12 cellular contexts compared by ENCODE assay signal in genomic region chr13:109904218-109904617, GRCh38.
DNase-seq lines count a peak whose midpoint lies in the region; ATAC-seq and TF ChIP-seq lines count a peak whose summit lies in the region.
"Had no signal": no experiment of that assay in that cellular context is flagged by ENCODE, and none has a peak within 500 bp of the region (broad histone marks: within the 10 kb centered on the region; RNA-seq: fewer than 3 reads in every experiment).

No MANE protein-coding gene starts in this region.

- no TSS peak for BruUV-seq in HCT116 (replicated peaks; lab: Mats Ljungman, UMichigan)

- no peaks in the 10 kb centered on the region for H3K9me3 ChIP-seq in HCT116 (ENCODE audit: control insufficient read depth in 1 of 2, insufficient read depth in 1 of 2, low read depth in 1 of 2, low read length in 2 of 2)
- H3K9me3 ChIP-seq in T-helper 17 cell (ENCODE audit: control insufficient read depth, low read length, poor library complexity, severe bottlenecking) = no peaks in the 10 kb centered on the region
- H3K9me3 ChIP-seq in gastroesophageal sphincter = no peaks in the 10 kb centered on the region
- H3K9me3 ChIP-seq: gastrocnemius medialis had no signal

- no peaks in the 10 kb centered on the region for H4K20me1 ChIP-seq in HCT116 (ENCODE audit: insufficient read depth)

- no peaks in the 10 kb centered on the region for H3K9me2 ChIP-seq in HCT116 (ENCODE audit: insufficient read depth)

- WGBS in gastroesophageal sphincter (ENCODE audit: low coverage in 1 of 2), 2 donors = 68 to 71% methylated on average over 4 of the region's 4 CpGs

- CTCF ChIA-PET in HCT116 (lab: Charles Lee) = no interaction called here

- TF ChIP-seq POLR2A in HCT116 (IDR thresholded peaks at IDR 0.05; ENCODE audit: borderline replicate concordance, extremely low read depth, insufficient read depth, insufficient read length) (no peak), gastroesophageal sphincter (IDR thresholded peaks at IDR 0.05) (no peak)

- H3K27ac ChIP-seq in HCT116 (ENCODE audit: low read depth, low read length) = no peak overlapping the region
- no peak overlapping the region for H3K27ac ChIP-seq in brain microvascular endothelial cell
- H3K27ac ChIP-seq in gastroesophageal sphincter = no peak overlapping the region
- H3K27ac ChIP-seq: gastrocnemius medialis had no signal

- intact Hi-C loops in HCT116 (cut with micrococcal nuclease) = no loop called here

- TF ChIP-seq CTCF in HCT116 (IDR thresholded peaks at IDR 0.05 in 2 of 3, conservative IDR thresholded peaks at IDR 0.05 in 1 of 3; ENCODE audit: borderline replicate concordance in 1 of 3, insufficient read depth in 1 of 3, low read depth in 2 of 3, low read length in 2 of 3) (0 out of 6 replicates have a peak, but pooled peaks of 1 of the 3 experiments have one; percentile 12), brain microvascular endothelial cell (IDR thresholded peaks at IDR 0.05; ENCODE audit: low read depth, low read length, missing control alignments) (peak; percentile 3), gastroesophageal sphincter (IDR thresholded peaks at IDR 0.05) (no peak)

- no peaks in the 10 kb centered on the region for H3K4me1 Mint-ChIP-seq in T-helper 17 cell

- RAD21 ChIA-PET in HCT116 (lab: Charles Lee; ENCODE audit: low non-redundant PET in 1 of 2, low total read pairs in 2 of 2, uncharacterized antibody in 2 of 2, unreplicated experiment in 2 of 2) = no interaction called here

- in situ Hi-C loops in brain microvascular endothelial cell (cut with HindIII; ENCODE audit: low pct_ligation_motif_present, low sequenced_read_pairs) = no loop called here

- POLR2A ChIA-PET in HCT116 (lab: Charles Lee) = no interaction called here

- H3K27ac Mint-ChIP-seq in T-helper 17 cell = no peak overlapping the region

- H3K4me3 ChIP-seq in HCT116 (replicated peaks in 1 of 2; ENCODE audit: low read depth in 1 of 2, low read length in 2 of 2) = no peak overlapping the region
- no peak overlapping the region for H3K4me3 ChIP-seq in brain microvascular endothelial cell (ENCODE audit: low read depth, low read length)
- H3K4me3 ChIP-seq in gastroesophageal sphincter = no peak overlapping the region
- H3K4me3 ChIP-seq: gastrocnemius medialis had no signal

- H3K27me3 Mint-ChIP-seq in T-helper 17 cell = peaks cover 15% of the 10 kb centered on the region

- H3K79me2 ChIP-seq in HCT116 (ENCODE audit: insufficient read depth, low read length) = no peaks in the 10 kb centered on the region

- no peaks in the 10 kb centered on the region for H3K36me3 ChIP-seq in HCT116 (ENCODE audit: control insufficient read depth in 1 of 2, insufficient read depth in 2 of 2, low read length in 2 of 2)
- no peaks in the 10 kb centered on the region for H3K36me3 ChIP-seq in brain microvascular endothelial cell (replicated peaks)
- no peaks in the 10 kb centered on the region for H3K36me3 ChIP-seq in gastroesophageal sphincter
- H3K36me3 ChIP-seq: gastrocnemius medialis had no signal

- peak overlapping the region; percentile 55 for H2AFZ ChIP-seq in HCT116 (ENCODE audit: low read depth, low read length, poor library complexity, severe bottlenecking)

- no peak for TF ChIP-seq EP300 in gastroesophageal sphincter (IDR thresholded peaks at IDR 0.05)

- peak; percentile 90 for ATAC-seq in HCT116
- no peak for ATAC-seq in T-helper 17 cell
- ATAC-seq in gastroesophageal sphincter = no peak
- ATAC-seq in HG02852 (IDR thresholded peaks at IDR 0.05; ENCODE audit: unreplicated experiment) = no peak
- ATAC-seq: gastrocnemius medialis had no signal

- no peak overlapping the region for H3K4me2 ChIP-seq in HCT116 (ENCODE audit: low read length)

- no peaks in the 10 kb centered on the region for H3K27me3 ChIP-seq in HCT116 (ENCODE audit: insufficient read depth, low read length)
- H3K27me3 ChIP-seq in brain microvascular endothelial cell (replicated peaks) = no peaks in the 10 kb centered on the region
- H3K27me3 ChIP-seq in gastroesophageal sphincter = no peaks in the 10 kb centered on the region
- H3K27me3 ChIP-seq: gastrocnemius medialis had no signal

- TF ChIP-seq RAD21 in HCT116 (IDR thresholded peaks at IDR 0.05; ENCODE audit: low read depth) = no peak; the same call in 1 of the 2 replicates

- H3K9ac ChIP-seq in HCT116 (ENCODE audit: low read length) = no peak overlapping the region

- H3K4me3 Mint-ChIP-seq in T-helper 17 cell = no peak overlapping the region

- H3K4me1 ChIP-seq in HCT116 (ENCODE audit: control insufficient read depth in 1 of 2, insufficient read depth in 2 of 2, low read length in 2 of 2) = peaks cover 0 to 7% of the 10 kb centered on the region in 2 experiments; a peak in 2 of 4 replicates
- no peaks in the 10 kb centered on the region for H3K4me1 ChIP-seq in gastroesophageal sphincter
- H3K4me1 ChIP-seq: gastrocnemius medialis had no signal

- H3K36me3 Mint-ChIP-seq in T-helper 17 cell (ENCODE audit: low read depth) = no peaks in the 10 kb centered on the region

- DNase-seq in A172 (ENCODE audit: low spot score) (peak; percentile 16), HCT116 (ENCODE audit: low read depth, low spot score) (peak; percentile 44), NCI-H82 treated with DMSO at 0.1 percent for 48 hours (lab: John Stamatoyannopoulos, UW; ENCODE audit: unreplicated experiment) (peak; percentile 27), brain microvascular endothelial cell (no peak), T-helper 17 cell (no peak)
- no peak for DNase-seq in activated effector memory CD4-positive, alpha-beta T cell treated with anti-CD3 and anti-CD28 coated beads, Interleukin-2, amount 50 U/mL, for 16 hours
- DNase-seq: effector memory CD4-positive, alpha-beta T cell; gastrocnemius medialis; NCI-H187; stimulated activated CD4-positive, alpha-beta T cell treated with anti-CD3 and anti-CD28 coated beads, Interleukin-1b, Interleukin-23, amount 100 ng/mL, for 48 hours had no signal

TF ChIP-seq in HCT116, 20 proteins besides CTCF, POLR2A, EP300 and RAD21:
- TF ChIP-seq CBX3 (IDR thresholded peaks at IDR 0.05; ENCODE audit: low read depth) (0 out of 2 replicates have a peak, but pooled peaks have one; percentile 24), MAX (IDR thresholded peaks at IDR 0.05) (peak; percentile 15; the same call in 1 of the 2 replicates), YY1 (IDR thresholded peaks at IDR 0.05; ENCODE audit: extremely low read depth, insufficient replicate concordance, low read depth, low read length) (peak; percentile 60), ZNF274 (IDR thresholded peaks at IDR 0.05; ENCODE audit: low read depth, low read length) (no peak), CEBPB (IDR thresholded peaks at IDR 0.05; ENCODE audit: low read depth) (no peak), ATF3 (IDR thresholded peaks at IDR 0.05) (no peak), JUND (IDR thresholded peaks at IDR 0.05) (no peak)

Comparison
In these comparisons a context has a peak if more than half of its experiments do, and no peak if none do; other contexts are left out.
1. DNase-seq: peak in A172 (single experiment), HCT116 (single experiment) and NCI-H82 treated with DMSO at 0.1 percent for 48 hours (single experiment); none in brain microvascular endothelial cell (single experiment), T-helper 17 cell (0 of 3) and activated effector memory CD4-positive, alpha-beta T cell treated with anti-CD3 and anti-CD28 coated beads, Interleukin-2, amount 50 U/mL, for 16 hours (single experiment).